In the genomic region with DNA sequence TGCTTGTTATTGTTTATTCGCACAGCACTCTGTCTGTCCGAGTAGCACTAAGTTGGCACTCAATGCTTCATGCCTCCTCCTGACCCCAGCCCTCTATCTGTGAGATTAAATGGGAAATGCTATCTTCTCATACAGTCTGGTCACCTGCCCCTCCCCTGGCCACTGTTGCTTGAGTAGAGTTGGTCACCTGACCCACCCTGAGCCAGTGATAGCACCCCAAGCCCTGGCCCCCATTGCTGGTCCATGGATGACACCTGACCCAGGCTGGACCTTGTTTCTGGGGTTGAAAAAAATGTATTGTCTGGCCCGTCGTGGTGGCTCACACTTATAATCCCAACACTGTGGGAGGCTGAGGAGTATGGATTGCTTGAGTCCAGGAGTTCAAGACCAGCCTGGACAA, we compare ENCODE assay signal across 1 cellular context.
TF ChIP-seq lines count a peak whose summit lies in the region.

No MANE protein-coding gene starts in this region.

TF ChIP-seq in K562, 482 proteins besides CTCF, POLR2A, EP300 and RAD21:
- TF ChIP-seq USF1 (CRISPR knock-in tag; IDR thresholded peaks at IDR 0.05) (peak; percentile 73), FOXP1 (CRISPR knock-in tag; IDR thresholded peaks at IDR 0.05) (no peak), CBFA2T3 (IDR thresholded peaks at IDR 0.05) (peak; percentile 16; the same call in 1 of the 2 replicates), RAD51 (IDR thresholded peaks at IDR 0.05; ENCODE audit: borderline replicate concordance, low read depth) (peak; percentile 72; the same call in 1 of the 2 replicates), CREBBP (IDR thresholded peaks at IDR 0.05; ENCODE audit: low read depth, low read length) (no peak), ZNF316 (IDR thresholded peaks at IDR 0.05) (no peak), ESRRB (CRISPR knock-in tag; IDR thresholded peaks at IDR 0.05; ENCODE audit: borderline replicate concordance) (no peak), MYBL2 (IDR thresholded peaks at IDR 0.05; ENCODE audit: low read depth) (no peak), MYBL2 (CRISPR knock-in tag; IDR thresholded peaks at IDR 0.05; ENCODE audit: borderline replicate concordance) (no peak), USF2 (CRISPR knock-in tag; IDR thresholded peaks at IDR 0.05) (peak; percentile 44; the same call in 1 of the 2 replicates), IFI16 (CRISPR knock-in tag; IDR thresholded peaks at IDR 0.05) (no peak), RUNX1 (IDR thresholded peaks at IDR 0.05; ENCODE audit: low read depth) (no peak), GABPA (tag; conservative IDR thresholded peaks at IDR 0.05; ENCODE audit: low read depth) (no peak), REST (CRISPR knock-in tag; IDR thresholded peaks at IDR 0.05; ENCODE audit: low read depth) (no peak)
- TF ChIP-seq, protein P1, sequence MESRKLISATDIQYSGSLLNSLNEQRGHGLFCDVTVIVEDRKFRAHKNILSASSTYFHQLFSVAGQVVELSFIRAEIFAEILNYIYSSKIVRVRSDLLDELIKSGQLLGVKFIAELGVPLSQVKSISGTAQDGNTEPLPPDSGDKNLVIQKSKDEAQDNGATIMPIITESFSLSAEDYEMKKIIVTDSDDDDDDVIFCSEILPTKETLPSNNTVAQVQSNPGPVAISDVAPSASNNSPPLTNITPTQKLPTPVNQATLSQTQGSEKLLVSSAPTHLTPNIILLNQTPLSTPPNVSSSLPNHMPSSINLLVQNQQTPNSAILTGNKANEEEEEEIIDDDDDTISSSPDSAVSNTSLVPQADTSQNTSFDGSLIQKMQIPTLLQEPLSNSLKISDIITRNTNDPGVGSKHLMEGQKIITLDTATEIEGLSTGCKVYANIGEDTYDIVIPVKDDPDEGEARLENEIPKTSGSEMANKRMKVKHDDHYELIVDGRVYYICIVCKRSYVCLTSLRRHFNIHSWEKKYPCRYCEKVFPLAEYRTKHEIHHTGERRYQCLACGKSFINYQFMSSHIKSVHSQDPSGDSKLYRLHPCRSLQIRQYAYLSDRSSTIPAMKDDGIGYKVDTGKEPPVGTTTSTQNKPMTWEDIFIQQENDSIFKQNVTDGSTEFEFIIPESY (CRISPR knock-in tag; IDR thresholded peaks at IDR 0.05), result 0 out of 2 replicates have a peak, but pooled peaks have one; percentile 44
